ENCODE assay signal across 27 cellular contexts in the genomic region with DNA sequence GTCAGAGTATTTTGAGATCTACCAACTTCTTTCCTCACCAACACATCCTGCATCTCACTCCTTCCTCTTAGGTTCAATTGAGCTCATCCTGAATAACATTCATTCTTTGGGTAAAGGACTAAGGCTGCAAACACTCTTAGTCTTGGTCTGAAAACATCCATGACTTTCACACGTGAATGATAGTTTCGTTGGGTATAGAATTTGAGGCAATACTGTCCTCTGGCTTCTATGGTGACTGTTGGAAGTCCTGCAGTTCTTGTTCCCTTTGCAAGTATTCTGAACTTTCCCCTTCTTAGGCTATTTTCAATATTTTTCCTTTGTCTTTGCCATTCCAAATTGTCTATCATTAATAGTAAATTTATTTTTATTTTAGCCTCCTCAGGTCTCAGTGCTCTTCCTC.
"Had no signal": no experiment of that assay in that cellular context is flagged by ENCODE, and none has a peak within 500 bp of the region (broad histone marks: within the 10 kb centered on the region; RNA-seq: fewer than 3 reads in every experiment).

No MANE protein-coding gene starts in this region.

- H3K27me3 ChIP-seq: colonic mucosa, esophagus muscularis mucosa, gastroesophageal sphincter had no signal

- H3K36me3 ChIP-seq: colonic mucosa, esophagus muscularis mucosa, esophagus squamous epithelium, gastrocnemius medialis, gastroesophageal sphincter, heart left ventricle, heart right ventricle had no signal

- H3K4me1 ChIP-seq: colonic mucosa, foreskin keratinocyte, gastrocnemius medialis, heart left ventricle, heart right ventricle had no signal

- H3K27ac ChIP-seq: colonic mucosa, coronary artery, dorsolateral prefrontal cortex, epithelial cell of prostate, esophagus muscularis mucosa, esophagus squamous epithelium, foreskin keratinocyte, gastrocnemius medialis, gastroesophageal sphincter, heart left ventricle, heart right ventricle had no signal

- H3K9me3 ChIP-seq: colonic mucosa, esophagus muscularis mucosa, gastrocnemius medialis had no signal

- FAIRE-seq: endometrium, endothelial cell of umbilical vein, frontal cortex had no signal

- H3K4me3 ChIP-seq: colonic mucosa, coronary artery, dorsolateral prefrontal cortex, esophagus muscularis mucosa, esophagus squamous epithelium, gastrocnemius medialis, gastroesophageal sphincter, heart left ventricle, heart right ventricle had no signal

- ATAC-seq: effector memory CD8-positive, alpha-beta T cell; esophagus mucosa; foreskin keratinocyte; gastrocnemius medialis; gastroesophageal sphincter; heart left ventricle; heart right ventricle had no signal

- DNase-seq: colonic mucosa; cortex of kidney; dermis blood vessel endothelial cell; dorsolateral prefrontal cortex; effector CD4-positive, alpha-beta T cell; effector CD8-positive, alpha-beta T cell; effector memory CD4-positive, alpha-beta T cell; effector memory CD8-positive, alpha-beta T cell; endodermal cell; erythroblast; esophagus squamous epithelium; foreskin fibroblast; foreskin keratinocyte; foreskin melanocyte; gastrocnemius medialis; glutamatergic neuron; head of caudate nucleus; heart left ventricle; heart right ventricle had no signal
